In the genomic region with DNA sequence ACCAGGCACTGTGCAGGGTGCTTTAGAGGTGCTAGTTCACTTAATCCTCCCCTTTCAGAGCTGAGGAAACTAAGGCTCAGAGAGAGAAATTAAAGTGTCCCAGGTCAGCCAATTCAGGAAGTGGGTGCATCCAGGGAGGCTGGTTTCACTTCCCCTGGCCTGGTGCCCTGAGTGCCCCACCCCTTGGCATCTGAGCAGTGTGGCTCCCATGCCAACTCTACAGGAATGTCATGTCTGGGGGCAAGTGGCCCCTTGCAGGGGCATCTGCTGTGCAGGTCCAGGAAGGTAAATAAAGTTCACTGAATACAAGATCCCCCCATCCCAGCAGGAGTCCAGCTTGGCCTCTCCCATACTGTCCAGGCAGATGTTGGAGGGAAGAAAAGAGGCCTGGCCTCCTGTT, we compare ENCODE assay signal across 19 cellular contexts. TPM values are rescaled to one million over a fixed set of nuclear protein-coding genes. Genes with fewer than 3 reads are reported as not detected.
DNase-seq lines count a peak whose midpoint lies in the region; ATAC-seq and TF ChIP-seq lines count a peak whose summit lies in the region.
"Had no signal": no experiment of that assay in that cellular context is flagged by ENCODE, and none has a peak within 500 bp of the region (broad histone marks: within the 10 kb centered on the region; RNA-seq: fewer than 3 reads in every experiment).

No MANE protein-coding gene starts in this region.

- ATAC-seq in naive B cell (ENCODE audit: low read depth in 2 of 2), result peak; percentile 10 to 19
- ATAC-seq in HG02973 (IDR thresholded peaks at IDR 0.05; ENCODE audit: unreplicated experiment), result no peak
- ATAC-seq: CD8-positive, alpha-beta T cell had no signal

- H3K36me3 Mint-ChIP-seq in Calu3 (ENCODE audit: insufficient read depth, unreplicated experiment) (peaks cover 20% of the 10 kb centered on the region), MCF 10A (ENCODE audit: insufficient read depth, unreplicated experiment) (peaks cover 2% of the 10 kb centered on the region), naive B cell (no peaks in the 10 kb centered on the region)
- H3K36me3 Mint-ChIP-seq: CD8-positive, alpha-beta T cell; mesothelial cell of epicardium had no signal

- DNase-seq in Calu3 (peak; percentile 65), MV-4-11 (lab: John Stamatoyannopoulos, UW) (peak; percentile 69), MCF 10A (ENCODE audit: unreplicated experiment) (peak; percentile 76), naive B cell (peak; percentile 50), islet precursor cell (no peak), 8988T (no peak), NCI-H128 (lab: John Stamatoyannopoulos, UW; ENCODE audit: unreplicated experiment) (no peak)
- DNase-seq: activated CD4-positive, alpha-beta T cell treated with anti-CD3 and anti-CD28 coated beads, Interleukin-2, amount 10 ng/mL, durations not matched to agents 7 days and 5 days; activated CD8-positive, alpha-beta memory T cell treated with anti-CD3 and anti-CD28 coated beads, Interleukin-2, amount 50 U/mL, for 48 hours; activated naive CD4-positive, alpha-beta T cell; CD8-positive, alpha-beta T cell; H9; hippocampal formation; NCI-H1105 treated with DMSO at 0.1 percent for 48 hours; NCI-H748 treated with DMSO at 0.1 percent for 48 hours; right lobe of liver; stimulated activated naive CD4-positive, alpha-beta T cell treated with Interleukin-2 at 50 U/mL for 16 hours had no signal

- H3K4me1 Mint-ChIP-seq in Calu3 (ENCODE audit: low read depth, unreplicated experiment) (peaks cover 28% of the 10 kb centered on the region), MCF 10A (ENCODE audit: insufficient read depth, unreplicated experiment) (peaks cover 27% of the 10 kb centered on the region), naive B cell (peaks cover 31 to 47% (median 34%) of the 10 kb centered on the region in 3 donors)

- H3K9me3 Mint-ChIP-seq in Calu3 (ENCODE audit: low read depth, unreplicated experiment) (no peaks in the 10 kb centered on the region), MCF 10A (ENCODE audit: unreplicated experiment) (no peaks in the 10 kb centered on the region), naive B cell (no peaks in the 10 kb centered on the region)
- H3K9me3 Mint-ChIP-seq: activated CD4-positive, alpha-beta T cell treated with anti-CD3 and anti-CD28 coated beads, Interleukin-2, amount 10 ng/mL, durations not matched to agents 7 days and 5 days; mesothelial cell of epicardium had no signal

- POLR2A ChIA-PET in MCF 10A (lab: Yijun Ruan, JAX), result no interaction called here

- BruUV-seq in Calu3 (replicated peaks; lab: Mats Ljungman, UMichigan) (no TSS peak), MCF 10A (replicated peaks; lab: Mats Ljungman, UMichigan) (no TSS peak)

- H3K27me3 Mint-ChIP-seq in Calu3 (ENCODE audit: unreplicated experiment) (no peaks in the 10 kb centered on the region), MCF 10A (ENCODE audit: insufficient read depth, unreplicated experiment) (peaks cover 2% of the 10 kb centered on the region), naive B cell (no peaks in the 10 kb centered on the region)

- H3K27ac Mint-ChIP-seq in Calu3 (ENCODE audit: unreplicated experiment) (no peak overlapping the region), MCF 10A (ENCODE audit: low read depth, unreplicated experiment) (no peak overlapping the region), naive B cell (peak overlapping the region in 3 of 6 donors; percentile 22 to 82 (median 42))
- H3K27ac Mint-ChIP-seq: activated CD4-positive, alpha-beta T cell treated with anti-CD3 and anti-CD28 coated beads, Interleukin-2, amount 10 ng/mL, durations not matched to agents 7 days and 5 days; CD8-positive, alpha-beta T cell; mesothelial cell of epicardium had no signal

- intact Hi-C loops in Calu3 (cut with micrococcal nuclease; ENCODE audit: unreplicated experiment) (no loop called here), MCF 10A (cut with micrococcal nuclease) (no loop called here)

- CTCF ChIA-PET in Calu3 (lab: Charles Lee) (interaction anchor here (3.4 kb wide), 1 partner anchor 33 kb away, joined by 13 read pairs; no protein-coding TSS in a partner anchor), MCF 10A (lab: Yijun Ruan, JAX) (interaction anchor here (0.6 to 8.7 kb wide), 3 partner anchors 32 to 1274 kb away, joined by 3 to 55 read pairs (median 3); no protein-coding TSS in a partner anchor)

- TF ChIP-seq CTCF in Calu3 (IDR thresholded peaks at IDR 0.05; ENCODE audit: unreplicated experiment) (no peak), MCF 10A (IDR thresholded peaks at IDR 0.05; ENCODE audit: unreplicated experiment) (no peak)

- no peak overlapping the region for H3K4me3 Mint-ChIP-seq in Calu3 (ENCODE audit: low read depth, unreplicated experiment)
- H3K4me3 Mint-ChIP-seq in MCF 10A (ENCODE audit: unreplicated experiment), result no peak overlapping the region
- H3K4me3 Mint-ChIP-seq in naive B cell, result peak overlapping the region in 3 of 8 donors; percentile 16 to 73 (median 47)
- H3K4me3 Mint-ChIP-seq: activated CD4-positive, alpha-beta T cell treated with anti-CD3 and anti-CD28 coated beads, Interleukin-2, amount 10 ng/mL, durations not matched to agents 7 days and 5 days; CD8-positive, alpha-beta T cell; H9; mesothelial cell of epicardium had no signal

RNA-seq across cellular contexts. Expression of gene N4BP3, which starts 4.4 kb away (rescaled TPM):
- total RNA-seq in Calu3 (2022) (4.8 and 6.9 TPM in 2 replicates), MCF 10A (2022) (0.33 and 0.56 TPM in 2 replicates)
- polyA plus RNA-seq in naive B cell (ENCODE audit: low read depth in 6 of 6), result 10 to 100 TPM in 1 of 6 donors, 1 to 10 TPM in 4, under 1 TPM in 1; 0.63 to 10.1 (median 3.5) TPM

RNA-seq across cellular contexts. Expression of gene RMND5B, which starts 21.8 kb away (rescaled TPM):
- 50.7 and 56.6 TPM in 2 replicates for total RNA-seq in Calu3 (2022)
- 53.0 and 56.5 TPM in 2 replicates for total RNA-seq in MCF 10A (2022)
- 10 to 100 TPM; 36.2 to 82.3 (median 40.3) TPM for polyA plus RNA-seq in naive B cell (ENCODE audit: low read depth in 6 of 6)

RNA-seq across cellular contexts. Expression of gene NHP2, which starts 44.7 kb away (rescaled TPM):
- total RNA-seq in Calu3 (2022) (182 and 193 TPM in 2 replicates), MCF 10A (2022) (322 and 327 TPM in 2 replicates)
- 100 to 1,000 TPM; 212 to 320 (median 229) TPM for polyA plus RNA-seq in naive B cell (ENCODE audit: low read depth in 6 of 6)

Comparison
In these comparisons a context has a peak if more than half of its experiments do, and no peak if none do; other contexts are left out.
1. DNase-seq: peak in Calu3 (single experiment), MV-4-11 (single experiment), MCF 10A (single experiment) and naive B cell (single experiment); none in islet precursor cell (single experiment), 8988T (single experiment) and NCI-H128 (single experiment).